Comparison of ENCODE assay signal across 19 cellular contexts in genomic region chr9:135246248-135247173, GRCh38.
"Had no signal": no experiment of that assay in that cellular context is flagged by ENCODE, and none has a peak within 500 bp of the region (broad histone marks: within the 10 kb centered on the region; RNA-seq: fewer than 3 reads in every experiment).

No MANE protein-coding gene starts in this region.

- H3K27me3 Mint-ChIP-seq: activated naive CD8-positive, alpha-beta T cell treated with anti-CD3 and anti-CD28 coated beads, Interleukin-2, amount 10 ng/mL, durations not matched to agents 7 days and 5 days had no signal

- H3K36me3 Mint-ChIP-seq: activated naive CD8-positive, alpha-beta T cell treated with anti-CD3 and anti-CD28 coated beads, Interleukin-2, amount 10 ng/mL, durations not matched to agents 7 days and 5 days; immature natural killer cell; stimulated activated memory B cell treated with anti-CD40 and anti-IgM and Interleukin-4, amounts not matched to agents 10 μg/mL and 1 μg/mL and 100 μg/mL, for 72 hours had no signal

- H3K9me3 ChIP-seq: esophagus muscularis mucosa had no signal

- H3K4me3 ChIP-seq: esophagus muscularis mucosa had no signal

- FAIRE-seq: bronchial epithelial cell, colon had no signal

- H3K9me3 Mint-ChIP-seq: activated CD8-positive, alpha-beta T cell treated with anti-CD3 and anti-CD28 coated beads for 36 hours; activated naive CD8-positive, alpha-beta T cell treated with anti-CD3 and anti-CD28 coated beads, Interleukin-2, amount 10 ng/mL, durations not matched to agents 7 days and 5 days; activated T-cell treated with anti-CD3 and anti-CD28 coated beads, Interleukin-2, amount 50 U/mL, for 72 hours; immature natural killer cell; nephron progenitor cell; stimulated activated memory B cell treated with anti-CD40 and anti-IgM and Interleukin-4, amounts not matched to agents 10 μg/mL and 1 μg/mL and 100 μg/mL, for 72 hours had no signal

- H3K9ac ChIP-seq: parathyroid adenoma had no signal

- DNase-seq: activated CD4-positive, alpha-beta T cell treated with anti-CD3 and anti-CD28 coated beads for 36 hours; activated CD8-positive, alpha-beta memory T cell treated with anti-CD3 and anti-CD28 coated beads, Interleukin-2, amount 50 U/mL, for 4 hours; activated CD8-positive, alpha-beta T cell treated with anti-CD3 and anti-CD28 coated beads for 36 hours; activated naive CD8-positive, alpha-beta T cell treated with anti-CD3 and anti-CD28 coated beads, Interleukin-2, amount 10 ng/mL, durations not matched to agents 7 days and 5 days; activated T-cell treated with anti-CD3 and anti-CD28 coated beads, Interleukin-2, amount 50 U/mL, for 72 hours; immature natural killer cell; left colon; mesenchymal stem cell; nephron progenitor cell; stimulated activated CD4-positive, alpha-beta T cell treated with anti-CD3 and anti-CD28 coated beads, Interleukin-1b, Interleukin-23, amount 100 ng/mL, for 48 hours; substantia nigra; T-helper 1 cell; trophoblast cell had no signal

- H3K36me3 ChIP-seq: esophagus muscularis mucosa had no signal

- H3K27ac Mint-ChIP-seq: activated CD4-positive, alpha-beta T cell treated with anti-CD3 and anti-CD28 coated beads for 36 hours; activated CD8-positive, alpha-beta T cell treated with anti-CD3 and anti-CD28 coated beads for 36 hours; activated naive CD8-positive, alpha-beta T cell treated with anti-CD3 and anti-CD28 coated beads, Interleukin-2, amount 10 ng/mL, durations not matched to agents 7 days and 5 days; activated T-cell treated with anti-CD3 and anti-CD28 coated beads, Interleukin-2, amount 50 U/mL, for 72 hours; immature natural killer cell; nephron progenitor cell; stimulated activated memory B cell treated with anti-CD40 and anti-IgM and Interleukin-4, amounts not matched to agents 10 μg/mL and 1 μg/mL and 100 μg/mL, for 72 hours had no signal

- H3K27ac ChIP-seq: esophagus muscularis mucosa, parathyroid adenoma, VCaP had no signal

- H3K4me1 Mint-ChIP-seq: activated CD4-positive, alpha-beta T cell treated with anti-CD3 and anti-CD28 coated beads for 36 hours; activated naive CD8-positive, alpha-beta T cell treated with anti-CD3 and anti-CD28 coated beads, Interleukin-2, amount 10 ng/mL, durations not matched to agents 7 days and 5 days; immature natural killer cell; stimulated activated memory B cell treated with anti-CD40 and anti-IgM and Interleukin-4, amounts not matched to agents 10 μg/mL and 1 μg/mL and 100 μg/mL, for 72 hours had no signal

- H3K4me3 Mint-ChIP-seq: activated CD4-positive, alpha-beta T cell treated with anti-CD3 and anti-CD28 coated beads for 36 hours; activated CD8-positive, alpha-beta T cell treated with anti-CD3 and anti-CD28 coated beads for 36 hours; activated naive CD8-positive, alpha-beta T cell treated with anti-CD3 and anti-CD28 coated beads, Interleukin-2, amount 10 ng/mL, durations not matched to agents 7 days and 5 days; activated T-cell treated with anti-CD3 and anti-CD28 coated beads, Interleukin-2, amount 50 U/mL, for 72 hours; immature natural killer cell; nephron progenitor cell; stimulated activated memory B cell treated with anti-CD40 and anti-IgM and Interleukin-4, amounts not matched to agents 10 μg/mL and 1 μg/mL and 100 μg/mL, for 72 hours had no signal

- H3K79me2 ChIP-seq: parathyroid adenoma had no signal

- H2AFZ ChIP-seq: parathyroid adenoma had no signal

- ATAC-seq: activated CD4-positive, alpha-beta T cell treated with anti-CD3 and anti-CD28 coated beads for 36 hours; activated CD8-positive, alpha-beta T cell treated with anti-CD3 and anti-CD28 coated beads for 36 hours; activated T-cell treated with anti-CD3 and anti-CD28 coated beads, Interleukin-2, amount 50 U/mL, for 72 hours; left colon; stimulated activated memory B cell treated with anti-CD40 and anti-IgM and Interleukin-4, amounts not matched to agents 10 μg/mL and 1 μg/mL and 100 μg/mL, for 72 hours had no signal

- H3K4me1 ChIP-seq: esophagus muscularis mucosa, parathyroid adenoma had no signal
